21 cellular contexts compared by ENCODE assay signal in genomic region chr15:55151621-55152020, GRCh38. TPM values are rescaled to one million over a fixed set of nuclear protein-coding genes. Genes with fewer than 3 reads are reported as not detected.
DNase-seq lines count a peak whose midpoint lies in the region; ATAC-seq lines count a peak whose summit lies in the region.
"Had no signal": no experiment of that assay in that cellular context is flagged by ENCODE, and none has a peak within 500 bp of the region (broad histone marks: within the 10 kb centered on the region; RNA-seq: fewer than 3 reads in every experiment).

No MANE protein-coding gene starts in this region.

- DNase-seq in NCI-H1417 (lab: John Stamatoyannopoulos, UW) = peak in 2 of 3 experiments; percentile 1 to 6
- no peak for DNase-seq in NCI-H1417 treated with DMSO at 0.1 percent for 48 hours (lab: John Stamatoyannopoulos, UW)
- DNase-seq in LHCN-M2 (ENCODE audit: low read depth) = peak; percentile 37
- peak; percentile 85 for DNase-seq in NCI-H2171 treated with DMSO at 0.1 percent for 48 hours (lab: John Stamatoyannopoulos, UW)
- DNase-seq in SHP77 treated with DMSO at 0.1 percent for 48 hours (lab: John Stamatoyannopoulos, UW) = peak; percentile 71
- DNase-seq in mesenteric fat pad (ENCODE audit: low spot score) = no peak
- DNase-seq in middle frontal gyrus (ENCODE audit: extremely low spot score, low spot score) = no peak
- DNase-seq: 8988T; CD8-positive, alpha-beta T cell; GF-D8; GM23248; MM.1S; NCI-H1105 treated with DMSO at 0.1 percent for 48 hours; NCI-H446; T-helper 1 cell; T1000 had no signal

- no peak for ATAC-seq in HG03460 (IDR thresholded peaks at IDR 0.05; ENCODE audit: unreplicated experiment)
- ATAC-seq: CD8-positive, alpha-beta T cell; HCT116; Panc1; Right ventricle myocardium inferior; SK-N-SH treated with all-trans-retinoic acid at 6 μM for 48 hours had no signal

RNA-seq across cellular contexts. Expression of gene RSL24D1, which starts 45.1 kb away (rescaled TPM):
- 61.0 and 64.8 TPM in 2 replicates for total RNA-seq in LHCN-M2 (2014; rRNA removed)
- 32.1 TPM for polyA plus RNA-seq in LHCN-M2 (2012)
- 61.8 TPM for total RNA-seq in mesenteric fat pad

Comparison
In these comparisons a context has a peak if more than half of its experiments do, and no peak if none do; other contexts are left out.
1. DNase-seq: peak in NCI-H1417 (2 of 3), LHCN-M2 (single experiment), NCI-H2171 treated with DMSO at 0.1 percent for 48 hours (single experiment) and SHP77 treated with DMSO at 0.1 percent for 48 hours (single experiment); none in NCI-H1417 treated with DMSO at 0.1 percent for 48 hours (single experiment), mesenteric fat pad (single experiment) and middle frontal gyrus (single experiment).